1 cellular context compared by ENCODE assay signal in genomic region chr3:43690400-43691119, GRCh38.
TF ChIP-seq lines count a peak whose summit lies in the region.

ABHD5 (plus strand) TSS chr3:43690938; CDS start chr3:43690993, 55 bp downstream.

TF ChIP-seq in HepG2, 621 proteins besides CTCF, POLR2A, EP300 and RAD21 (continued from another document and continues in another):
- TF ChIP-seq TRIM22 (IDR thresholded peaks at IDR 0.05) (no peak), ZNF20 (CRISPR knock-in tag; IDR thresholded peaks at IDR 0.05) (0 out of 2 replicates have a peak, but pooled peaks have one; percentile 51), ZNF331 (CRISPR knock-in tag; IDR thresholded peaks at IDR 0.05) (peak; percentile 88), HNF4G (IDR thresholded peaks at IDR 0.05; ENCODE audit: borderline replicate concordance, low read depth, low read length) (0 out of 2 replicates have a peak, but pooled peaks have one; percentile 3), HNF4G (CRISPR knock-in tag; IDR thresholded peaks at IDR 0.05; ENCODE audit: borderline replicate concordance, low read depth) (0 out of 2 replicates have a peak, but pooled peaks have one; percentile 4), MXI1 (IDR thresholded peaks at IDR 0.05; ENCODE audit: borderline replicate concordance, low read depth, low read length) (peak; percentile 78; the same call in 1 of the 3 replicates), ZNF776 (CRISPR knock-in tag; IDR thresholded peaks at IDR 0.05) (peak; percentile 92), ZBTB1 (CRISPR knock-in tag; IDR thresholded peaks at IDR 0.05; ENCODE audit: borderline replicate concordance) (no peak), MAFK (conservative IDR thresholded peaks at IDR 0.05 in 1 of 2, IDR thresholded peaks at IDR 0.05 in 1 of 2; ENCODE audit: low read length in 2 of 2) (no peak), IKZF4 (CRISPR knock-in tag; IDR thresholded peaks at IDR 0.05; ENCODE audit: borderline replicate concordance, low read depth, not compliant biosample characterization) (peak; percentile 69), MTF2 (CRISPR knock-in tag; IDR thresholded peaks at IDR 0.05; ENCODE audit: borderline replicate concordance) (no peak), ZNF704 (CRISPR knock-in tag; IDR thresholded peaks at IDR 0.05; ENCODE audit: borderline replicate concordance) (peak; percentile 40; the same call in 1 of the 2 replicates), CBX2 (IDR thresholded peaks at IDR 0.05; ENCODE audit: low read depth, low read length) (no peak), CBX2 (CRISPR knock-in tag; IDR thresholded peaks at IDR 0.05; ENCODE audit: low read depth) (0 out of 2 replicates have a peak, but pooled peaks have one; percentile 15), KLF9 (CRISPR knock-in tag; IDR thresholded peaks at IDR 0.05; ENCODE audit: low read depth) (no peak), THRA (CRISPR knock-in tag; IDR thresholded peaks at IDR 0.05; ENCODE audit: borderline replicate concordance) (no peak; the same call in 1 of the 2 replicates), E2F5 (CRISPR knock-in tag; conservative IDR thresholded peaks at IDR 0.05) (peak; percentile 32; the same call in 1 of the 2 replicates), MTF1 (CRISPR knock-in tag; IDR thresholded peaks at IDR 0.05) (no peak; the same call in 1 of the 2 replicates), TCF12 (IDR thresholded peaks at IDR 0.05) (no peak), TCF12 (CRISPR knock-in tag; IDR thresholded peaks at IDR 0.05) (no peak), NAIF1 (CRISPR knock-in tag; IDR thresholded peaks at IDR 0.05; ENCODE audit: borderline replicate concordance) (peak; percentile 82; the same call in 1 of the 2 replicates), ZKSCAN1 (IDR thresholded peaks at IDR 0.05; ENCODE audit: low read length) (no peak), NFYC (CRISPR knock-in tag; IDR thresholded peaks at IDR 0.05) (0 out of 2 replicates have a peak, but pooled peaks have one; percentile 33), NCOA1 (CRISPR knock-in tag; IDR thresholded peaks at IDR 0.05) (no peak), ZNF326 (CRISPR knock-in tag; IDR thresholded peaks at IDR 0.05; ENCODE audit: borderline replicate concordance) (no peak), NKX3-1 (CRISPR knock-in tag; IDR thresholded peaks at IDR 0.05) (peak; percentile 86), ZNF766 (CRISPR knock-in tag; IDR thresholded peaks at IDR 0.05; ENCODE audit: borderline replicate concordance) (peak; percentile 98), HOXA5 (CRISPR knock-in tag; IDR thresholded peaks at IDR 0.05) (no peak; the same call in 1 of the 2 replicates), ZNF33A (CRISPR knock-in tag; IDR thresholded peaks at IDR 0.05; ENCODE audit: borderline replicate concordance) (no peak), NR0B2 (CRISPR knock-in tag; IDR thresholded peaks at IDR 0.05) (peak; percentile 26; the same call in 1 of the 2 replicates), ZFP41 (CRISPR knock-in tag; IDR thresholded peaks at IDR 0.05; ENCODE audit: borderline replicate concordance) (peak; percentile 76; the same call in 1 of the 2 replicates), FOXO1 (CRISPR knock-in tag; IDR thresholded peaks at IDR 0.05) (0 out of 2 replicates have a peak, but pooled peaks have one; percentile 39), ZNF576 (CRISPR knock-in tag; IDR thresholded peaks at IDR 0.05) (0 out of 2 replicates have a peak, but pooled peaks have one; percentile 18), HMGA1 (CRISPR knock-in tag; conservative IDR thresholded peaks at IDR 0.05) (no peak), SALL2 (CRISPR knock-in tag; IDR thresholded peaks at IDR 0.05) (peak; percentile 90), MAFG (CRISPR knock-in tag; IDR thresholded peaks at IDR 0.05) (0 out of 2 replicates have a peak, but pooled peaks have one; percentile 35), TERF1 (CRISPR knock-in tag; IDR thresholded peaks at IDR 0.05) (0 out of 2 replicates have a peak, but pooled peaks have one; percentile 89), ZBTB2 (CRISPR knock-in tag; IDR thresholded peaks at IDR 0.05; ENCODE audit: low read depth) (no peak), ZFX (CRISPR knock-in tag; IDR thresholded peaks at IDR 0.05; ENCODE audit: low read depth) (peak; percentile 98), KIAA2018 (CRISPR knock-in tag; IDR thresholded peaks at IDR 0.05; ENCODE audit: borderline replicate concordance) (0 out of 2 replicates have a peak, but pooled peaks have one; percentile 55), SNAPC5 (CRISPR knock-in tag; IDR thresholded peaks at IDR 0.05; ENCODE audit: borderline replicate concordance) (peak; percentile 91; the same call in 1 of the 2 replicates), NCOR1 (IDR thresholded peaks at IDR 0.05; ENCODE audit: borderline replicate concordance, low read length) (no peak), HNRNPUL1 (IDR thresholded peaks at IDR 0.05; ENCODE audit: low read depth, low read length) (0 out of 2 replicates have a peak, but pooled peaks have one; percentile 62), NFKBIZ (CRISPR knock-in tag; IDR thresholded peaks at IDR 0.05) (no peak), ZNF569 (CRISPR knock-in tag; IDR thresholded peaks at IDR 0.05; ENCODE audit: borderline replicate concordance) (peak; percentile 39; the same call in 1 of the 2 replicates), TAF1 (CRISPR knock-in tag; IDR thresholded peaks at IDR 0.05) (peak; percentile 69), RXRA (CRISPR knock-in tag; IDR thresholded peaks at IDR 0.05) (peak; percentile 64; the same call in 1 of the 2 replicates), CBFB (CRISPR knock-in tag; IDR thresholded peaks at IDR 0.05) (peak; percentile 56), ZNF451 (CRISPR knock-in tag; IDR thresholded peaks at IDR 0.05) (peak; percentile 88), ZNF317 (CRISPR knock-in tag; IDR thresholded peaks at IDR 0.05) (peak; percentile 50; the same call in 1 of the 2 replicates), MED1 (CRISPR knock-in tag; IDR thresholded peaks at IDR 0.05) (peak; percentile 52), CENPX (CRISPR knock-in tag; IDR thresholded peaks at IDR 0.05) (no peak)
